17 cellular contexts compared by ENCODE assay signal in genomic region chr9:138015021-138015829, GRCh38.
"Had no signal": no experiment of that assay in that cellular context is flagged by ENCODE, and none has a peak within 500 bp of the region (broad histone marks: within the 10 kb centered on the region; RNA-seq: fewer than 3 reads in every experiment).

No MANE protein-coding gene starts in this region.

- H3K4me3 ChIP-seq: ascending aorta, coronary artery, gastroesophageal sphincter, pancreas, smooth muscle cell had no signal

- H3K27ac Mint-ChIP-seq: activated naive CD4-positive, alpha-beta T cell treated with anti-CD3 and anti-CD28 coated beads, Interleukin-2, amount 50 U/mL, for 24 hours; stimulated activated memory B cell treated with anti-CD40 and anti-IgM and Interleukin-4, amounts not matched to agents 10 μg/mL and 1 μg/mL and 100 μg/mL, for 72 hours had no signal

- H3K4me1 ChIP-seq: ascending aorta, gastroesophageal sphincter, pancreas had no signal

- H3K36me3 ChIP-seq: ascending aorta, gastroesophageal sphincter, neutrophil, pancreas had no signal

- H3K27me3 Mint-ChIP-seq: activated naive CD4-positive, alpha-beta T cell treated with anti-CD3 and anti-CD28 coated beads, Interleukin-2, amount 50 U/mL, for 24 hours; stimulated activated memory B cell treated with anti-CD40 and anti-IgM and Interleukin-4, amounts not matched to agents 10 μg/mL and 1 μg/mL and 100 μg/mL, for 72 hours had no signal

- H3K27me3 ChIP-seq: ascending aorta, pancreas had no signal

- H3K4me1 Mint-ChIP-seq: activated naive CD4-positive, alpha-beta T cell treated with anti-CD3 and anti-CD28 coated beads, Interleukin-2, amount 50 U/mL, for 24 hours; stimulated activated memory B cell treated with anti-CD40 and anti-IgM and Interleukin-4, amounts not matched to agents 10 μg/mL and 1 μg/mL and 100 μg/mL, for 72 hours had no signal

- H3K9me3 ChIP-seq: ascending aorta, gastroesophageal sphincter, neutrophil, pancreas had no signal

- H3K36me3 Mint-ChIP-seq: activated naive CD4-positive, alpha-beta T cell treated with anti-CD3 and anti-CD28 coated beads, Interleukin-2, amount 50 U/mL, for 24 hours; naive thymus-derived CD8-positive, alpha-beta T cell; stimulated activated memory B cell treated with anti-CD40 and anti-IgM and Interleukin-4, amounts not matched to agents 10 μg/mL and 1 μg/mL and 100 μg/mL, for 72 hours had no signal

- H3K9me3 Mint-ChIP-seq: activated naive CD4-positive, alpha-beta T cell treated with anti-CD3 and anti-CD28 coated beads, Interleukin-2, amount 50 U/mL, for 24 hours; naive thymus-derived CD8-positive, alpha-beta T cell; stimulated activated memory B cell treated with anti-CD40 and anti-IgM and Interleukin-4, amounts not matched to agents 10 μg/mL and 1 μg/mL and 100 μg/mL, for 72 hours had no signal

- ATAC-seq: gastroesophageal sphincter; naive thymus-derived CD8-positive, alpha-beta T cell; pancreas; sciatic nerve; stimulated activated memory B cell treated with anti-CD40 and anti-IgM and Interleukin-4, amounts not matched to agents 10 μg/mL and 1 μg/mL and 100 μg/mL, for 72 hours had no signal

- H3K27ac ChIP-seq: ascending aorta, coronary artery, gastroesophageal sphincter, neutrophil, pancreas had no signal

- H3K4me3 Mint-ChIP-seq: activated naive CD4-positive, alpha-beta T cell treated with anti-CD3 and anti-CD28 coated beads, Interleukin-2, amount 50 U/mL, for 24 hours; naive thymus-derived CD8-positive, alpha-beta T cell; stimulated activated memory B cell treated with anti-CD40 and anti-IgM and Interleukin-4, amounts not matched to agents 10 μg/mL and 1 μg/mL and 100 μg/mL, for 72 hours had no signal

- DNase-seq: activated CD4-positive, alpha-beta T cell treated with anti-CD3 and anti-CD28 coated beads, Interleukin-2, amount 50 U/mL, for 1 hour; activated CD8-positive, alpha-beta memory T cell treated with anti-CD3 and anti-CD28 coated beads, Interleukin-2, amount 50 U/mL, for 4 hours; activated gamma-delta T cell; activated T-cell treated with anti-CD3 and anti-CD28 coated beads, Interleukin-2, amount 50 U/mL, for 48 hours; mesendoderm; naive thymus-derived CD8-positive, alpha-beta T cell; stimulated activated CD4-positive, alpha-beta T cell treated with anti-CD3 and anti-CD28 coated beads, Interleukin-4, amount 100 ng/mL, for 24 hours; T1000 had no signal
